In the genomic region with DNA sequence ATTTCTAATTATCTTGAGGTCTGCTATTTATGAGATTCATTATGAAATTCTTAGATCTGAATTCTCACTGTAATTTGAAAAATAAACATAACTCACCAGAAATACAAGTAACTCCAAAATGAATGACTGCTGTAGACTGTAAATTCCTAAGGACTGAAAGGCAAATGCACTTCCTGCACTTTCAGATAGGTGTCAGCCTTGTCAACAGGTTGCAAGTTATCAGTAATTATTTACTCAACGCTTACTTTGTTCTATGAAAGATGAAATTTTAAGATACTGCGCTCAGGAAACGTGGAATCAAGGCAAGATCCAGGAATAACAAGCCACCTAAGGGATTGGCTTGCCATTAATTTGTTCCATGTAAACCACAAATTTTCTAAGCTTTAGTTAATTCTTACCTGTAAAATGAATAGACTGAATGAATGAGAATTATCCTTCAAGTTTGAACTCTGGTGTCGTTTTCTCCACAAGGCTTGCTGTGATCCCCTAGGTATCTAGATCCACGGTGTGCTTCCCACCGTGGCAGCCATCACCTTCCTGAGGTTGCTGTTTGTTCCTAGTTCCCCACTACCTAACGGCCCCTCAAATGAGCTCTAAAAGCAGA, we compare ENCODE assay signal across 8 cellular contexts. TPM values are rescaled to one million over a fixed set of nuclear protein-coding genes. Genes with fewer than 3 reads are reported as not detected.
DNase-seq lines count a peak whose midpoint lies in the region; ATAC-seq, FAIRE-seq and TF ChIP-seq lines count a peak whose summit lies in the region.

No MANE protein-coding gene starts in this region.

- no peaks in the 10 kb centered on the region; a peak in 1 of 5 replicates for H3K4me1 ChIP-seq in K562 (replicated peaks in 1 of 2; ENCODE audit: control insufficient read depth in 2 of 2, insufficient read depth in 2 of 2, low read length in 2 of 2)

- H3K36me3 ChIP-seq in K562 (ENCODE audit: control insufficient read depth, insufficient read depth, low read length): peaks cover 14% of the 10 kb centered on the region; the same call in 1 of the 3 replicates

- peak; percentile 63 to 70 for TF ChIP-seq RAD21 in K562 (CRISPR knock-in tag; conservative IDR thresholded peaks at IDR 0.05 in 1 of 2, IDR thresholded peaks at IDR 0.05 in 1 of 2)

- ATAC-seq in K562 (peak; percentile 75), left lobe of liver (peak; percentile 79)

- peak; percentile 34 for DNase-seq in NCI-H2171 treated with DMSO at 0.1 percent for 48 hours (lab: John Stamatoyannopoulos, UW)
- DNase-seq in NCI-H2171 (lab: John Stamatoyannopoulos, UW): no peak
- peak; percentile 54 for DNase-seq in H4 (ENCODE audit: low spot score)
- peak; percentile 2 for DNase-seq in NCI-H345 treated with DMSO at 0.1 percent for 48 hours (lab: John Stamatoyannopoulos, UW; ENCODE audit: unreplicated experiment)
- DNase-seq in K562 (ENCODE audit: extremely low read depth in 1 of 4, low spot score in 3 of 4): peak in 3 of 4 experiments; percentile 12 to 51 (median 17)
- DNase-seq in left lobe of liver (ENCODE audit: low spot score): no peak
- DNase-seq in ureter (ENCODE audit: low spot score): no peak
- no peak for DNase-seq in GOT3 (lab: John Stamatoyannopoulos, UW)

- peaks cover 2% of the 10 kb centered on the region for H3K9me1 ChIP-seq in K562 (ENCODE audit: control insufficient read depth, insufficient read depth, low read length)

- H3K27ac ChIP-seq in K562 (ENCODE audit: extremely low read depth, low read depth, low read length): no peak overlapping the region

- no peaks in the 10 kb centered on the region for H4K20me1 ChIP-seq in K562 (replicated peaks; ENCODE audit: control insufficient read depth, insufficient read depth, low read length)

- FAIRE-seq in K562 (lab: Jason Lieb, UNC): peak; percentile 85

- BruUV-seq in K562 (replicated peaks; lab: Mats Ljungman, UMichigan): no TSS peak

- TF ChIP-seq CTCF in K562 (IDR thresholded peaks at IDR 0.05 in 2 of 3, conservative IDR thresholded peaks at IDR 0.05 in 1 of 3; ENCODE audit: insufficient read depth in 2 of 3, low read depth in 1 of 3, low read length in 3 of 3): peak; percentile 56 to 75 (median 70); a peak in 5 of 6 replicates

- in situ Hi-C loops in K562 (cut with MboI): loop anchor here (10.0 kb wide), 1 partner anchor 106 kb away; no protein-coding TSS in a partner anchor

- H3K4me2 ChIP-seq in K562 (ENCODE audit: insufficient read depth, low read length): no peak overlapping the region

- H3K9ac ChIP-seq in K562 (ENCODE audit: insufficient read depth in 1 of 2, low read depth in 2 of 2, low read length in 2 of 2): no peak overlapping the region

- no peaks in the 10 kb centered on the region for H3K9me3 ChIP-seq in K562 (replicated peaks; ENCODE audit: control insufficient read depth, insufficient read depth, low read depth, low read length)

- no peak overlapping the region for H2AFZ ChIP-seq in K562 (ENCODE audit: low read depth, low read length)

- WGBS in K562 (ENCODE audit: insufficient coverage, low coverage, missing lambda C conversion rate): 23% methylated on average over 7 of the region's 7 CpGs

- intact Hi-C loops in K562 (cut with micrococcal nuclease): loop anchor here (5.0 to 10.0 kb wide), 2 partner anchors 114 to 516 kb away; a partner anchor contains a TSS

- no peak overlapping the region for H3K4me3 ChIP-seq in K562

- no peak for TF ChIP-seq POLR2A in K562 (conservative IDR thresholded peaks at IDR 0.05)

- POLR2A ChIA-PET in K562 (lab: Yijun Ruan, JAX): interaction anchor here (0.7 kb wide), 1 partner anchor 114 kb away, joined by 3 read pairs; no protein-coding TSS in a partner anchor

- no peak for TF ChIP-seq EP300 in K562 (IDR thresholded peaks at IDR 0.05; ENCODE audit: low read length)

- CTCF ChIA-PET in K562 (lab: Yijun Ruan, JAX; ENCODE audit: low intra/inter-chr PET ratio): interaction anchor here (0.7 to 1.4 kb wide), 4 partner anchors 95 to 434 kb away, joined by 3 to 4 read pairs (median 4); no protein-coding TSS in a partner anchor

- no peaks in the 10 kb centered on the region for H3K79me2 ChIP-seq in K562 (ENCODE audit: control insufficient read depth, insufficient read depth, low read length)

- H3K27me3 ChIP-seq in K562 (ENCODE audit: control insufficient read depth in 2 of 2, insufficient read depth in 2 of 2, low read length in 2 of 2): no peaks in the 10 kb centered on the region

RNA-seq across cellular contexts. Expression of a gene that starts 12.6 kb away (rescaled TPM):
- total RNA-seq in H4 (2014; rRNA removed; shearing (Covaris generic)): 68.3 and 82.1 TPM in 2 replicates
- 9.7 and 17.2 TPM in 2 replicates for total RNA-seq in K562 (2011; cell fraction: chromatin; rRNA removed; ENCODE audit: low replicate concordance)
- total RNA-seq in K562 (2011; cell fraction: nucleolus; rRNA removed): 4.7 and 5.7 TPM in 2 replicates
- total RNA-seq in K562 (2011; cell fraction: nucleoplasm; rRNA removed): 7.6 and 8.1 TPM in 2 replicates
- total RNA-seq in K562 (2014; rRNA removed): 14.8 and 15.8 TPM in 2 replicates
- 20.5 and 22.6 TPM in 2 replicates for total RNA-seq in K562 (2014; rRNA removed; fragmentation: Illumina TruSeq; extraction: Trizol)
- total RNA-seq in K562 (2015; rRNA removed; fragmentation: Illumina TruSeq; extraction: Trizol): 16.5 and 17.5 TPM in 2 replicates
- 20.2 and 21.7 TPM in 2 replicates for total RNA-seq in K562 (2021)
- polyA plus RNA-seq in K562 (2011; rRNA removed): 12.6 and 23.5 TPM in 2 replicates
- polyA plus RNA-seq in K562 (2011; cell fraction: cytosol; rRNA removed): 7.5 and 8.3 TPM in 2 replicates
- 8.3 TPM in 2 replicates for polyA plus RNA-seq in K562 (2011; cell fraction: nucleus; rRNA removed)
- polyA plus RNA-seq in K562 (2012): 13.4 and 14.5 TPM in 2 replicates
- 15.6 and 16.0 TPM in 2 replicates for polyA plus RNA-seq in K562 (2014; fragmentation: Illumina TruSeq; extraction: Trizol)
- polyA plus RNA-seq in K562 (2014; fragmentation: Nextera tagmentation; extraction: Ambion mirVana): 1 to 10 TPM; 5.8 to 6.2 TPM
- polyA plus RNA-seq in K562 (2014; rRNA removed): 12.9 and 18.0 TPM in 2 replicates
- 29.7 and 45.4 TPM in 2 replicates for polyA minus RNA-seq in K562 (2011; rRNA and poly(A)+ RNA removed)
- polyA minus RNA-seq in K562 (2011; cell fraction: cytosol; rRNA and poly(A)+ RNA removed): 11.9 and 12.0 TPM in 2 replicates
- 6.8 and 7.8 TPM in 2 replicates for polyA minus RNA-seq in K562 (2011; cell fraction: nucleus; rRNA and poly(A)+ RNA removed)
- total RNA-seq in left lobe of liver: 12.7 TPM
- total RNA-seq in ureter: 30.1 TPM

RNA-seq across cellular contexts. Expression of a gene that starts 27.9 kb away (rescaled TPM):
- total RNA-seq in H4 (2014; rRNA removed; shearing (Covaris generic)): 8.4 and 20.8 TPM in 2 replicates
- total RNA-seq in K562 (2011; cell fraction: chromatin; rRNA removed; ENCODE audit: low replicate concordance): 1.7 TPM in 2 replicates
- total RNA-seq in K562 (2011; cell fraction: nucleolus; rRNA removed): 0.50 and 0.79 TPM in 2 replicates
- 0.61 and 0.66 TPM in 2 replicates for total RNA-seq in K562 (2011; cell fraction: nucleoplasm; rRNA removed)
- 0.18 and 0.29 TPM in 2 replicates for total RNA-seq in K562 (2014; rRNA removed)
- 0.38 and 0.55 TPM in 2 replicates for total RNA-seq in K562 (2014; rRNA removed; fragmentation: Illumina TruSeq; extraction: Trizol)
- total RNA-seq in K562 (2015; rRNA removed; fragmentation: Illumina TruSeq; extraction: Trizol): 0.41 and 0.87 TPM in 2 replicates
- total RNA-seq in K562 (2021): 0.22 and 0.51 TPM in 2 replicates
- 0.74 and 0.93 TPM in 2 replicates for polyA plus RNA-seq in K562 (2011; rRNA removed)
- polyA plus RNA-seq in K562 (2011; cell fraction: cytosol; rRNA removed): 0.12 and 0.53 TPM in 2 replicates
- 2.6 and 3.5 TPM in 2 replicates for polyA plus RNA-seq in K562 (2011; cell fraction: nucleus; rRNA removed)
- polyA plus RNA-seq in K562 (2012): 0.36 and 0.56 TPM in 2 replicates
- 0.35 and 0.48 TPM in 2 replicates for polyA plus RNA-seq in K562 (2014; fragmentation: Illumina TruSeq; extraction: Trizol)
- polyA plus RNA-seq in K562 (2014; fragmentation: Nextera tagmentation; extraction: Ambion mirVana): under 1 TPM in 1 of 2 experiments, not detected in 1; 0.11 TPM
- polyA plus RNA-seq in K562 (2014; rRNA removed): 0.86 and 2.3 TPM in 2 replicates
- polyA minus RNA-seq in K562 (2011; rRNA and poly(A)+ RNA removed): 0.21 and 1.5 TPM in 2 replicates
- polyA minus RNA-seq in K562 (2011; cell fraction: cytosol; rRNA and poly(A)+ RNA removed): not detected in 2 replicates
- 0.67 and 1.9 TPM in 2 replicates for polyA minus RNA-seq in K562 (2011; cell fraction: nucleus; rRNA and poly(A)+ RNA removed)
- not detected for total RNA-seq in left lobe of liver
- total RNA-seq in ureter: 6.3 TPM

RNA-seq across cellular contexts. Expression of a gene that starts 45.1 kb away (rescaled TPM):
- 85.1 and 94.4 TPM in 2 replicates for total RNA-seq in H4 (2014; rRNA removed; shearing (Covaris generic))
- total RNA-seq in K562 (2011; cell fraction: chromatin; rRNA removed; ENCODE audit: low replicate concordance): 25.5 and 70.4 TPM in 2 replicates
- 19.0 and 19.3 TPM in 2 replicates for total RNA-seq in K562 (2011; cell fraction: nucleolus; rRNA removed)
- 39.4 and 41.1 TPM in 2 replicates for total RNA-seq in K562 (2011; cell fraction: nucleoplasm; rRNA removed)
- 95.1 and 113 TPM in 2 replicates for total RNA-seq in K562 (2014; rRNA removed)
- total RNA-seq in K562 (2014; rRNA removed; fragmentation: Illumina TruSeq; extraction: Trizol): 163 and 182 TPM in 2 replicates
- total RNA-seq in K562 (2015; rRNA removed; fragmentation: Illumina TruSeq; extraction: Trizol): 126 and 145 TPM in 2 replicates
- total RNA-seq in K562 (2021): 118 TPM in 2 replicates
- polyA plus RNA-seq in K562 (2011; rRNA removed): 84.5 and 134 TPM in 2 replicates
- polyA plus RNA-seq in K562 (2011; cell fraction: cytosol; rRNA removed): 15.5 and 31.5 TPM in 2 replicates
- 21.5 and 29.9 TPM in 2 replicates for polyA plus RNA-seq in K562 (2011; cell fraction: nucleus; rRNA removed)
- 47.4 and 103 TPM in 2 replicates for polyA plus RNA-seq in K562 (2012)
- polyA plus RNA-seq in K562 (2014; fragmentation: Illumina TruSeq; extraction: Trizol): 151 and 183 TPM in 2 replicates
- 100 to 1,000 TPM; 169 to 204 TPM for polyA plus RNA-seq in K562 (2014; fragmentation: Nextera tagmentation; extraction: Ambion mirVana)
- 146 and 176 TPM in 2 replicates for polyA plus RNA-seq in K562 (2014; rRNA removed)
- polyA minus RNA-seq in K562 (2011; rRNA and poly(A)+ RNA removed): 76.7 and 84.5 TPM in 2 replicates
- 21.6 and 32.6 TPM in 2 replicates for polyA minus RNA-seq in K562 (2011; cell fraction: cytosol; rRNA and poly(A)+ RNA removed)
- 28.8 and 53.0 TPM in 2 replicates for polyA minus RNA-seq in K562 (2011; cell fraction: nucleus; rRNA and poly(A)+ RNA removed)
- 25.3 TPM for total RNA-seq in left lobe of liver
- 58.7 TPM for total RNA-seq in ureter

RNA-seq across cellular contexts. Expression of a gene that starts 45.4 kb away (rescaled TPM):
- total RNA-seq in H4 (2014; rRNA removed; shearing (Covaris generic)): 90.0 and 116 TPM in 2 replicates
- total RNA-seq in K562 (2011; cell fraction: chromatin; rRNA removed; ENCODE audit: low replicate concordance): 96.8 and 104 TPM in 2 replicates
- 51.7 and 55.7 TPM in 2 replicates for total RNA-seq in K562 (2011; cell fraction: nucleolus; rRNA removed)
- total RNA-seq in K562 (2011; cell fraction: nucleoplasm; rRNA removed): 66.6 and 87.0 TPM in 2 replicates
- 31.3 and 32.3 TPM in 2 replicates for total RNA-seq in K562 (2014; rRNA removed)
- 34.6 and 38.2 TPM in 2 replicates for total RNA-seq in K562 (2014; rRNA removed; fragmentation: Illumina TruSeq; extraction: Trizol)
- 21.5 and 22.2 TPM in 2 replicates for total RNA-seq in K562 (2015; rRNA removed; fragmentation: Illumina TruSeq; extraction: Trizol)
- 31.9 and 32.8 TPM in 2 replicates for total RNA-seq in K562 (2021)
- 28.8 and 39.1 TPM in 2 replicates for polyA plus RNA-seq in K562 (2011; rRNA removed)
- 23.8 and 43.0 TPM in 2 replicates for polyA plus RNA-seq in K562 (2011; cell fraction: cytosol; rRNA removed)
- 40.2 and 71.6 TPM in 2 replicates for polyA plus RNA-seq in K562 (2011; cell fraction: nucleus; rRNA removed)
- polyA plus RNA-seq in K562 (2012): 19.8 and 25.4 TPM in 2 replicates
- polyA plus RNA-seq in K562 (2014; fragmentation: Illumina TruSeq; extraction: Trizol): 32.1 and 34.6 TPM in 2 replicates
- 1 to 10 TPM; 6.4 to 9.6 TPM for polyA plus RNA-seq in K562 (2014; fragmentation: Nextera tagmentation; extraction: Ambion mirVana)
- polyA plus RNA-seq in K562 (2014; rRNA removed): 32.8 and 34.5 TPM in 2 replicates
- polyA minus RNA-seq in K562 (2011; rRNA and poly(A)+ RNA removed): 27.2 and 36.0 TPM in 2 replicates
- polyA minus RNA-seq in K562 (2011; cell fraction: cytosol; rRNA and poly(A)+ RNA removed): 12.6 and 14.4 TPM in 2 replicates
- polyA minus RNA-seq in K562 (2011; cell fraction: nucleus; rRNA and poly(A)+ RNA removed): 29.9 and 31.3 TPM in 2 replicates
- total RNA-seq in left lobe of liver: 28.3 TPM
- total RNA-seq in ureter: 49.4 TPM

Comparison
In these comparisons a context has a peak if more than half of its experiments do, and no peak if none do; other contexts are left out.
1. DNase-seq: peak in NCI-H2171 treated with DMSO at 0.1 percent for 48 hours (single experiment), H4 (single experiment), NCI-H345 treated with DMSO at 0.1 percent for 48 hours (single experiment) and K562 (3 of 4); none in NCI-H2171 (single experiment), left lobe of liver (single experiment), ureter (single experiment) and GOT3 (single experiment).